In genomic region chr16:24178496-24178895, GRCh38 we compare ENCODE assay signal across 17 cellular contexts.
DNase-seq lines count a peak whose midpoint lies in the region; ATAC-seq and TF ChIP-seq lines count a peak whose summit lies in the region.
"Had no signal": no experiment of that assay in that cellular context is flagged by ENCODE, and none has a peak within 500 bp of the region (broad histone marks: within the 10 kb centered on the region; RNA-seq: fewer than 3 reads in every experiment).

No MANE protein-coding gene starts in this region.

- H3K4me2 ChIP-seq in mesendoderm (ENCODE audit: low read length): no peak overlapping the region

- peak; percentile 15 for DNase-seq in activated CD4-positive, alpha-beta T cell treated with anti-CD3 and anti-CD28 coated beads, Interleukin-2, amount 10 ng/mL, durations not matched to agents 7 days and 5 days
- no peak for DNase-seq in activated CD4-positive, alpha-beta T cell treated with anti-CD3 and anti-CD28 coated beads for 1 hour
- peak; percentile 9 for DNase-seq in Jurkat, Clone E6-1 (ENCODE audit: low read depth, low spot score)
- peak; percentile 32 for DNase-seq in activated CD8-positive, alpha-beta T cell treated with anti-CD3 and anti-CD28 coated beads, Interleukin-2, amount 10 ng/mL, durations not matched to agents 7 days and 5 days
- peak; percentile 49 for DNase-seq in mesendoderm
- DNase-seq in substantia nigra (lab: John Stamatoyannopoulos, UW): no peak
- DNase-seq in foreskin fibroblast: no peak
- DNase-seq in foreskin keratinocyte: no peak
- DNase-seq: activated CD4-positive, alpha-beta T cell treated with anti-CD3 and anti-CD28 coated beads, Interleukin-2, amount 50 U/mL, for 48 hours; CD4-positive, alpha-beta memory T cell; cortex of kidney; left lung; NCI-H187; NCI-H526; Peyer's patch had no signal

- no CpG with 5 or more reads among the region's 4 CpGs for WGBS in mesendoderm (ENCODE audit: extremely low coverage, insufficient coverage, low lambda C conversion rate)

- H3K18ac ChIP-seq in mesendoderm (ENCODE audit: low read length): no peak overlapping the region

- H3K4ac ChIP-seq in mesendoderm (ENCODE audit: low read depth, low read length): no peak overlapping the region

- TF ChIP-seq CTCF in foreskin fibroblast (IDR thresholded peaks at IDR 0.05; ENCODE audit: low read depth, low read length) (no peak), foreskin keratinocyte (conservative IDR thresholded peaks at IDR 0.05) (no peak)

- H3K23ac ChIP-seq in mesendoderm (ENCODE audit: low read length): no peak overlapping the region

- H3K27me3 ChIP-seq in mesendoderm (ENCODE audit: insufficient read depth, low read length, poor library complexity): no peaks in the 10 kb centered on the region
- no peaks in the 10 kb centered on the region for H3K27me3 ChIP-seq in foreskin keratinocyte
- H3K27me3 ChIP-seq: left lung, Peyer's patch had no signal

- no peak overlapping the region for H2BK120ac ChIP-seq in mesendoderm (ENCODE audit: low read depth, low read length)

- H3K4me3 Mint-ChIP-seq in activated CD4-positive, alpha-beta T cell treated with anti-CD3 and anti-CD28 coated beads, Interleukin-2, amount 10 ng/mL, durations not matched to agents 7 days and 5 days: no peak overlapping the region
- H3K4me3 Mint-ChIP-seq in activated CD8-positive, alpha-beta T cell treated with anti-CD3 and anti-CD28 coated beads, Interleukin-2, amount 10 ng/mL, durations not matched to agents 7 days and 5 days: no peak overlapping the region
- H3K4me3 Mint-ChIP-seq: CD4-positive, alpha-beta memory T cell; T-helper 1 cell treated with Interleukin-12 subunit alpha and Interleukin-12 subunit beta and Interleukin-4 antibody, amounts not matched to agents 30 μg/mL and 1 μg/mL, for 36 hours had no signal

- no peak overlapping the region for H2BK15ac ChIP-seq in mesendoderm (replicated peaks; ENCODE audit: low read depth)

- H3K27ac Mint-ChIP-seq in activated CD4-positive, alpha-beta T cell treated with anti-CD3 and anti-CD28 coated beads, Interleukin-2, amount 10 ng/mL, durations not matched to agents 7 days and 5 days: no peak overlapping the region
- no peak overlapping the region for H3K27ac Mint-ChIP-seq in activated CD8-positive, alpha-beta T cell treated with anti-CD3 and anti-CD28 coated beads, Interleukin-2, amount 10 ng/mL, durations not matched to agents 7 days and 5 days
- H3K27ac Mint-ChIP-seq: CD4-positive, alpha-beta memory T cell; T-helper 1 cell treated with Interleukin-12 subunit alpha and Interleukin-12 subunit beta and Interleukin-4 antibody, amounts not matched to agents 30 μg/mL and 1 μg/mL, for 36 hours had no signal

- H2AK5ac ChIP-seq in mesendoderm (ENCODE audit: low read length): no peak overlapping the region

- H3K4me1 Mint-ChIP-seq in activated CD4-positive, alpha-beta T cell treated with anti-CD3 and anti-CD28 coated beads, Interleukin-2, amount 10 ng/mL, durations not matched to agents 7 days and 5 days: no peaks in the 10 kb centered on the region
- no peaks in the 10 kb centered on the region for H3K4me1 Mint-ChIP-seq in activated CD8-positive, alpha-beta T cell treated with anti-CD3 and anti-CD28 coated beads, Interleukin-2, amount 10 ng/mL, durations not matched to agents 7 days and 5 days (ENCODE audit: low read depth)

- H3K9ac ChIP-seq in mesendoderm (ENCODE audit: low read length): no peak overlapping the region

- ATAC-seq in activated CD8-positive, alpha-beta T cell treated with anti-CD3 and anti-CD28 coated beads, Interleukin-2, amount 10 ng/mL, durations not matched to agents 7 days and 5 days: no peak
- ATAC-seq in foreskin keratinocyte: no peak
- ATAC-seq: left lung had no signal

- no peak overlapping the region for H3K56ac ChIP-seq in mesendoderm (ENCODE audit: low read length)

- POLR2A ChIA-PET in activated CD4-positive, alpha-beta T cell treated with anti-CD3 and anti-CD28 coated beads, Interleukin-2, amount 10 ng/mL, durations not matched to agents 7 days and 5 days (lab: Charles Lee): no interaction called here
- POLR2A ChIA-PET in activated CD8-positive, alpha-beta T cell treated with anti-CD3 and anti-CD28 coated beads, Interleukin-2, amount 10 ng/mL, durations not matched to agents 7 days and 5 days (lab: Charles Lee): no interaction called here

- CTCF ChIA-PET in activated CD4-positive, alpha-beta T cell treated with anti-CD3 and anti-CD28 coated beads, Interleukin-2, amount 10 ng/mL, durations not matched to agents 7 days and 5 days (lab: Charles Lee): no interaction called here
- CTCF ChIA-PET in activated CD8-positive, alpha-beta T cell treated with anti-CD3 and anti-CD28 coated beads, Interleukin-2, amount 10 ng/mL, durations not matched to agents 7 days and 5 days (lab: Charles Lee): no interaction called here

- no peak overlapping the region for H3K4me3 ChIP-seq in Jurkat, Clone E6-1 (ENCODE audit: low read length)
- H3K4me3 ChIP-seq in mesendoderm (ENCODE audit: low read length) (no peak overlapping the region), foreskin fibroblast (ENCODE audit: low read depth in 1 of 2, low read length in 2 of 2) (no peak overlapping the region)
- H3K4me3 ChIP-seq: left lung, Peyer's patch had no signal

- no peaks in the 10 kb centered on the region for H3K9me3 Mint-ChIP-seq in activated CD4-positive, alpha-beta T cell treated with anti-CD3 and anti-CD28 coated beads, Interleukin-2, amount 10 ng/mL, durations not matched to agents 7 days and 5 days
- H3K9me3 Mint-ChIP-seq in activated CD8-positive, alpha-beta T cell treated with anti-CD3 and anti-CD28 coated beads, Interleukin-2, amount 10 ng/mL, durations not matched to agents 7 days and 5 days (ENCODE audit: insufficient read depth): no peaks in the 10 kb centered on the region
- H3K9me3 Mint-ChIP-seq: CD4-positive, alpha-beta memory T cell; T-helper 1 cell treated with Interleukin-12 subunit alpha and Interleukin-12 subunit beta and Interleukin-4 antibody, amounts not matched to agents 30 μg/mL and 1 μg/mL, for 36 hours had no signal

- H3K79me2 ChIP-seq in mesendoderm (ENCODE audit: control insufficient read depth, insufficient read depth, low read length): no peaks in the 10 kb centered on the region

- no peaks in the 10 kb centered on the region for H3K79me1 ChIP-seq in mesendoderm (ENCODE audit: low read length)

- H3K27me3 Mint-ChIP-seq in activated CD4-positive, alpha-beta T cell treated with anti-CD3 and anti-CD28 coated beads, Interleukin-2, amount 10 ng/mL, durations not matched to agents 7 days and 5 days: no peaks in the 10 kb centered on the region
- no peaks in the 10 kb centered on the region for H3K27me3 Mint-ChIP-seq in activated CD8-positive, alpha-beta T cell treated with anti-CD3 and anti-CD28 coated beads, Interleukin-2, amount 10 ng/mL, durations not matched to agents 7 days and 5 days (ENCODE audit: low read depth)
- H3K27me3 Mint-ChIP-seq: CD4-positive, alpha-beta memory T cell had no signal

- H2BK5ac ChIP-seq in mesendoderm (ENCODE audit: low read length): no peak overlapping the region

- H3K27ac ChIP-seq in mesendoderm (ENCODE audit: low read depth, low read length) (no peak overlapping the region), substantia nigra (ENCODE audit: low read depth, low read length, poor library complexity, severe bottlenecking) (no peak overlapping the region), foreskin keratinocyte (no peak overlapping the region)
- H3K27ac ChIP-seq: HL-60, left lung, Peyer's patch had no signal

- H4K5ac ChIP-seq in mesendoderm (ENCODE audit: low read length): no peak overlapping the region

- no peaks in the 10 kb centered on the region for H3K36me3 ChIP-seq in mesendoderm (ENCODE audit: control insufficient read depth, insufficient read depth, low read length)
- H3K36me3 ChIP-seq: Peyer's patch had no signal

- H3K36me3 Mint-ChIP-seq in activated CD4-positive, alpha-beta T cell treated with anti-CD3 and anti-CD28 coated beads, Interleukin-2, amount 10 ng/mL, durations not matched to agents 7 days and 5 days (ENCODE audit: low read depth): peaks cover 35% of the 10 kb centered on the region
- peaks cover 46% of the 10 kb centered on the region for H3K36me3 Mint-ChIP-seq in activated CD8-positive, alpha-beta T cell treated with anti-CD3 and anti-CD28 coated beads, Interleukin-2, amount 10 ng/mL, durations not matched to agents 7 days and 5 days (ENCODE audit: low read depth)

- no peak overlapping the region for H4K8ac ChIP-seq in mesendoderm (ENCODE audit: low read depth, low read length)

- H3K4me1 ChIP-seq in mesendoderm (ENCODE audit: control insufficient read depth, low read depth, low read length): no peaks in the 10 kb centered on the region
- H3K4me1 ChIP-seq in foreskin keratinocyte: no peaks in the 10 kb centered on the region
- H3K4me1 ChIP-seq: left lung, Peyer's patch had no signal

Comparison
In these comparisons a context has a peak if more than half of its experiments do, and no peak if none do; other contexts are left out.
1. DNase-seq: peak in activated CD4-positive, alpha-beta T cell treated with anti-CD3 and anti-CD28 coated beads, Interleukin-2, amount 10 ng/mL, durations not matched to agents 7 days and 5 days (single experiment), Jurkat, Clone E6-1 (single experiment), activated CD8-positive, alpha-beta T cell treated with anti-CD3 and anti-CD28 coated beads, Interleukin-2, amount 10 ng/mL, durations not matched to agents 7 days and 5 days (single experiment) and mesendoderm (single experiment); none in activated CD4-positive, alpha-beta T cell treated with anti-CD3 and anti-CD28 coated beads for 1 hour (single experiment), substantia nigra (0 of 49), foreskin fibroblast (0 of 2) and foreskin keratinocyte (0 of 2).